Comparison of ENCODE assay signal across 8 cellular contexts in genomic region chr1:35451125-35451528, GRCh38.
DNase-seq lines count a peak whose midpoint lies in the region; ATAC-seq, FAIRE-seq and TF ChIP-seq lines count a peak whose summit lies in the region.

No MANE protein-coding gene starts in this region.

- no peaks in the 10 kb centered on the region for H3K27me3 Mint-ChIP-seq in MCF 10A (ENCODE audit: insufficient read depth, unreplicated experiment)

- no peaks in the 10 kb centered on the region for H3K9me3 ChIP-seq in WERI-Rb-1 (ENCODE audit: severe bottlenecking)
- H3K9me3 ChIP-seq in keratinocyte (ENCODE audit: control insufficient read depth, low read depth, low read length): no peaks in the 10 kb centered on the region

- H3K79me2 ChIP-seq in ACC112 (ENCODE audit: control insufficient read depth, insufficient read depth, low read length, unreplicated experiment): no peaks in the 10 kb centered on the region
- no peaks in the 10 kb centered on the region for H3K79me2 ChIP-seq in keratinocyte (ENCODE audit: control insufficient read depth, insufficient read depth, low read length)

- peaks cover 46% of the 10 kb centered on the region for H3K36me3 Mint-ChIP-seq in MCF 10A (ENCODE audit: insufficient read depth, unreplicated experiment)

- no peak overlapping the region for H3K4me2 ChIP-seq in keratinocyte (ENCODE audit: control insufficient read depth, extremely low read depth, insufficient read depth, low read depth, low read length)

- no TSS peak for BruUV-seq in MCF 10A (replicated peaks; lab: Mats Ljungman, UMichigan)

- H3K27me3 ChIP-seq in ACC112 (ENCODE audit: insufficient read depth, low read length): no peaks in the 10 kb centered on the region
- H3K27me3 ChIP-seq in WERI-Rb-1 (ENCODE audit: insufficient read depth, low read depth, severe bottlenecking): no peaks in the 10 kb centered on the region
- no peaks in the 10 kb centered on the region for H3K27me3 ChIP-seq in keratinocyte (ENCODE audit: control insufficient read depth, extremely low read depth, insufficient read depth, low read length)

- no peak for ATAC-seq in GM19467 (IDR thresholded peaks at IDR 0.05; ENCODE audit: unreplicated experiment)

- TF ChIP-seq CTCF in GM13976 (IDR thresholded peaks at IDR 0.05; ENCODE audit: borderline replicate concordance, control extremely low read depth, extremely low read depth, insufficient read depth, missing control alignments) (peak; percentile 89), WERI-Rb-1 (IDR thresholded peaks at IDR 0.05; ENCODE audit: low read depth, low read length) (peak; percentile 82), MCF 10A (IDR thresholded peaks at IDR 0.05; ENCODE audit: unreplicated experiment) (peak; percentile 83), keratinocyte (optimal IDR thresholded peaks at IDR 0.05 in 1 of 3, IDR thresholded peaks at IDR 0.05 in 1 of 3, conservative IDR thresholded peaks at IDR 0.05 in 1 of 3; ENCODE audit: extremely low read depth in 1 of 3, insufficient read depth in 2 of 3, low read length in 3 of 3) (peak; percentile 88 to 92 (median 88))

- intact Hi-C loops in MCF 10A (cut with micrococcal nuclease): loop anchor here (1.0 to 5.0 kb wide), 3 partner anchors 113 to 324 kb away; no protein-coding TSS in a partner anchor

- H2AFZ ChIP-seq in ACC112 (ENCODE audit: low read length, unreplicated experiment) (no peak overlapping the region), keratinocyte (ENCODE audit: control insufficient read depth, low read length) (no peak overlapping the region)

- H3K9me3 Mint-ChIP-seq in MCF 10A (ENCODE audit: unreplicated experiment): no peaks in the 10 kb centered on the region

- CTCF ChIA-PET in MCF 10A (lab: Yijun Ruan, JAX): interaction anchor here (0.6 to 6.9 kb wide), 53 partner anchors 8 to 326 kb away, joined by 3 to 177 read pairs (median 5); partner anchors contain the start of genes KIAA0319L and NCDN

- H3K4me1 Mint-ChIP-seq in MCF 10A (ENCODE audit: insufficient read depth, unreplicated experiment): peaks cover 19% of the 10 kb centered on the region

- H3K4me1 ChIP-seq in ACC112 (ENCODE audit: control insufficient read depth, insufficient read depth, low read length, unreplicated experiment) (peaks cover 61% of the 10 kb centered on the region), keratinocyte (ENCODE audit: control insufficient read depth, extremely low read depth, insufficient read depth, low read length) (peaks cover 26% of the 10 kb centered on the region)

- peak; percentile 43 for FAIRE-seq in keratinocyte (lab: Jason Lieb, UNC)

- peak overlapping the region; percentile 0 for H3K4me3 Mint-ChIP-seq in MCF 10A (ENCODE audit: unreplicated experiment)

- H3K27ac ChIP-seq in ACC112 (ENCODE audit: low read depth, low read length) (peak overlapping the region; percentile 80; the same call in 1 of the 2 replicates), WERI-Rb-1 (peak overlapping the region; percentile 69), keratinocyte (ENCODE audit: control insufficient read depth, insufficient read depth, low read length) (peak overlapping the region; percentile 30)

- POLR2A ChIA-PET in MCF 10A (lab: Yijun Ruan, JAX): interaction anchor here (0.8 to 7.5 kb wide), 11 partner anchors 9 to 318 kb away, joined by 3 to 212 read pairs (median 5); partner anchors contain the start of genes CLSPN, KIAA0319L, NCDN and PSMB2

- H3K36me3 ChIP-seq in ACC112 (ENCODE audit: insufficient read depth, low read length) (peaks cover 4% of the 10 kb centered on the region; the same call in 1 of the 2 replicates), WERI-Rb-1 (peaks cover 20% of the 10 kb centered on the region), keratinocyte (ENCODE audit: control insufficient read depth in 2 of 2, extremely low read depth in 1 of 2, insufficient read depth in 2 of 2, low read length in 2 of 2) (peaks cover 18 to 22% of the 10 kb centered on the region in 2 experiments)

- dilution Hi-C loops in keratinocyte (cut with MboI; ENCODE audit: extremely low pct_ligation_motif_present, low sequenced_read_pairs): no loop called here

- in situ Hi-C loops in GM13976 (cut with MboI; ENCODE audit: low sequenced_read_pairs, unreplicated experiment): loop anchor here (25.0 kb wide), 1 partner anchor 261 kb away; the partner anchor contains the start of gene C1orf216

- no peak overlapping the region for H3K9ac ChIP-seq in keratinocyte (ENCODE audit: control insufficient read depth, extremely low read depth, insufficient read depth, low read length)

- no peaks in the 10 kb centered on the region for H4K20me1 ChIP-seq in keratinocyte (ENCODE audit: control insufficient read depth, extremely low read depth, insufficient read depth, low read length)

- no peak overlapping the region for H3K27ac Mint-ChIP-seq in MCF 10A (ENCODE audit: low read depth, unreplicated experiment)

- DNase-seq in GM13976 (ENCODE audit: low spot score) (peak; percentile 64), NCI-H2029 (lab: John Stamatoyannopoulos, UW) (peak; percentile 32), WERI-Rb-1 (peak; percentile 89), MCF 10A (ENCODE audit: unreplicated experiment) (peak; percentile 82), keratinocyte (ENCODE audit: low read depth, low spot score) (no peak)
- peak; percentile 59 to 64 (median 64) for DNase-seq in stimulated activated CD4-positive, alpha-beta T cell treated with anti-CD3 and anti-CD28 coated beads, Interleukin-1b, Interleukin-23, amount 100 ng/mL, for 24 hours (ENCODE audit: low read depth in 4 of 4, low spot score in 1 of 4)

- peaks cover 2% of the 10 kb centered on the region for H3K9me1 ChIP-seq in keratinocyte (ENCODE audit: control insufficient read depth, extremely low read depth, insufficient read depth, low read length)

- H3K4me3 ChIP-seq in ACC112 (ENCODE audit: low read depth, low read length) (no peak overlapping the region), WERI-Rb-1 (ENCODE audit: low read depth, low read length) (no peak overlapping the region), keratinocyte (ENCODE audit: control insufficient read depth in 2 of 3, extremely low read depth in 1 of 3, insufficient read depth in 2 of 3, low read depth in 1 of 3, low read length in 3 of 3) (no peak overlapping the region)

Comparison
In these comparisons a context has a peak if more than half of its experiments do, and no peak if none do; other contexts are left out.
1. H3K27ac ChIP-seq: peak in every context shown above with its lines; median percentile 80 in ACC112; 69 in WERI-Rb-1; 30 in keratinocyte.